8 cellular contexts compared by ENCODE assay signal in genomic region chr4:140609548-140610425, GRCh38. TPM values are rescaled to one million over a fixed set of nuclear protein-coding genes. Genes with fewer than 3 reads are reported as not detected.
DNase-seq lines count a peak whose midpoint lies in the region; ATAC-seq and TF ChIP-seq lines count a peak whose summit lies in the region.

No MANE protein-coding gene starts in this region.

- H3K4me3 ChIP-seq in AG04449 (ENCODE audit: low read depth, low read length): no peak overlapping the region

- peak; percentile 33 for TF ChIP-seq CTCF in AG04449 (IDR thresholded peaks at IDR 0.05; ENCODE audit: insufficient read depth, low read length, missing control alignments)

- POLR2A ChIA-PET in AG04449 (lab: Yijun Ruan, JAX): no interaction called here

- DNase-seq in AG04449 (ENCODE audit: low read depth, low spot score) (no peak), NCI-H1436 treated with DMSO at 0.1 percent for 48 hours (lab: John Stamatoyannopoulos, UW) (peak; percentile 20), T-helper 17 cell (no peak), globus pallidus (ENCODE audit: low spot score) (peak; percentile 67), retina (peak; percentile 71)
- no peak for DNase-seq in activated CD4-positive, alpha-beta T cell treated with anti-CD3 and anti-CD28 coated beads, Interleukin-2, amount 50 U/mL, for 1 hour

- CTCF ChIA-PET in AG04449 (lab: Yijun Ruan, JAX): interaction anchor here (0.7 to 5.0 kb wide), 35 partner anchors 10 to 1003 kb away, joined by 3 to 103 read pairs (median 5); partner anchors contain the start of genes CLGN and TBC1D9

- no peak overlapping the region for H3K4me3 Mint-ChIP-seq in T-helper 17 cell

- H3K27me3 Mint-ChIP-seq in T-helper 17 cell: peaks cover 29% of the 10 kb centered on the region

- H3K9me3 ChIP-seq in T-helper 17 cell (ENCODE audit: control insufficient read depth, low read length, poor library complexity, severe bottlenecking): no peaks in the 10 kb centered on the region

- ATAC-seq in GM18502 (IDR thresholded peaks at IDR 0.05; ENCODE audit: poor library complexity, unreplicated experiment) (peak; percentile 90), HG02885 (IDR thresholded peaks at IDR 0.05; ENCODE audit: poor library complexity, unreplicated experiment) (peak; percentile 95), T-helper 17 cell (peak; percentile 59)

- H3K27ac Mint-ChIP-seq in T-helper 17 cell: no peak overlapping the region

- peaks cover 2% of the 10 kb centered on the region for H3K4me1 Mint-ChIP-seq in T-helper 17 cell

- H3K36me3 Mint-ChIP-seq in T-helper 17 cell (ENCODE audit: low read depth): no peaks in the 10 kb centered on the region

RNA-seq across cellular contexts. Expression of gene UCP1, which starts 41.0 kb away (rescaled TPM):
- not detected for total RNA-seq in T-helper 17 cell

Comparison
In these comparisons a context has a peak if more than half of its experiments do, and no peak if none do; other contexts are left out.
1. DNase-seq: peak in NCI-H1436 treated with DMSO at 0.1 percent for 48 hours (single experiment), globus pallidus (single experiment) and retina (single experiment); none in AG04449 (single experiment), T-helper 17 cell (0 of 3) and activated CD4-positive, alpha-beta T cell treated with anti-CD3 and anti-CD28 coated beads, Interleukin-2, amount 50 U/mL, for 1 hour (single experiment).
2. Peak in every context shown above with its lines, with median percentiles within 50 percentile points of each other: ATAC-seq.